Comparison of ENCODE assay signal across 8 cellular contexts in genomic region chr18:32769242-32770180, GRCh38. TPM values are rescaled to one million over a fixed set of nuclear protein-coding genes. Genes with fewer than 3 reads are reported as not detected.
DNase-seq lines count a peak whose midpoint lies in the region; ATAC-seq and TF ChIP-seq lines count a peak whose summit lies in the region.

No MANE protein-coding gene starts in this region.

- peaks cover 73% of the 10 kb centered on the region for H3K27me3 Mint-ChIP-seq in neural crest cell (ENCODE audit: low read depth)
- H3K27me3 Mint-ChIP-seq in activated T-helper 2 cell treated with anti-CD3 and anti-CD28 coated beads, Interferon-gamma antibody, Interleukin-2, Interleukin-4, amounts not matched to agents 10 μg/mL and 5 μg/mL and 100 μg/mL, durations not matched to agents 14 hours and 24 hours and 36 hours (ENCODE audit: low read depth), result peaks cover 51% of the 10 kb centered on the region

- DNase-seq in D341Med (ENCODE audit: low spot score) (peak; percentile 57), NCI-H146 (lab: John Stamatoyannopoulos, UW) (peak; percentile 93), dermis blood vessel endothelial cell (peak; percentile 23), neural crest cell (ENCODE audit: low read depth, low spot score) (peak; percentile 29), COLO829 (ENCODE audit: low spot score) (no peak), DMS114 treated with DMSO at 0.1 percent for 48 hours (lab: John Stamatoyannopoulos, UW; ENCODE audit: unreplicated experiment) (no peak)
- DNase-seq in activated T-helper 2 cell treated with anti-CD3 and anti-CD28 coated beads, Interferon-gamma antibody, Interleukin-2, Interleukin-4, amounts not matched to agents 10 μg/mL and 5 μg/mL and 100 μg/mL, durations not matched to agents 14 hours and 24 hours and 36 hours (ENCODE audit: low spot score), result no peak

- peaks cover 31% of the 10 kb centered on the region for H3K4me1 Mint-ChIP-seq in neural crest cell
- no peaks in the 10 kb centered on the region for H3K4me1 Mint-ChIP-seq in activated T-helper 2 cell treated with anti-CD3 and anti-CD28 coated beads, Interferon-gamma antibody, Interleukin-2, Interleukin-4, amounts not matched to agents 10 μg/mL and 5 μg/mL and 100 μg/mL, durations not matched to agents 14 hours and 24 hours and 36 hours (ENCODE audit: low read depth)

- TF ChIP-seq CTCF in neural crest cell (conservative IDR thresholded peaks at IDR 0.05), result no peak

- H3K9me3 Mint-ChIP-seq in neural crest cell, result no peaks in the 10 kb centered on the region
- no peaks in the 10 kb centered on the region for H3K9me3 Mint-ChIP-seq in activated T-helper 2 cell treated with anti-CD3 and anti-CD28 coated beads, Interferon-gamma antibody, Interleukin-2, Interleukin-4, amounts not matched to agents 10 μg/mL and 5 μg/mL and 100 μg/mL, durations not matched to agents 14 hours and 24 hours and 36 hours

- intact Hi-C loops in activated T-helper 2 cell treated with anti-CD3 and anti-CD28 coated beads, Interferon-gamma antibody, Interleukin-2, Interleukin-4, amounts not matched to agents 10 μg/mL and 5 μg/mL and 100 μg/mL, durations not matched to agents 14 hours and 24 hours and 36 hours (cut with micrococcal nuclease), result loop anchor here (10.0 kb wide), 1 partner anchor 805 kb away; the partner anchor contains the start of gene ASXL3

- H3K4me3 Mint-ChIP-seq in neural crest cell, result peak overlapping the region; percentile 83
- no peak overlapping the region for H3K4me3 Mint-ChIP-seq in activated T-helper 2 cell treated with anti-CD3 and anti-CD28 coated beads, Interferon-gamma antibody, Interleukin-2, Interleukin-4, amounts not matched to agents 10 μg/mL and 5 μg/mL and 100 μg/mL, durations not matched to agents 14 hours and 24 hours and 36 hours (ENCODE audit: low read depth)

- no peaks in the 10 kb centered on the region for H3K36me3 Mint-ChIP-seq in neural crest cell (ENCODE audit: low read depth)
- H3K36me3 Mint-ChIP-seq in activated T-helper 2 cell treated with anti-CD3 and anti-CD28 coated beads, Interferon-gamma antibody, Interleukin-2, Interleukin-4, amounts not matched to agents 10 μg/mL and 5 μg/mL and 100 μg/mL, durations not matched to agents 14 hours and 24 hours and 36 hours (ENCODE audit: low read depth), result no peaks in the 10 kb centered on the region

- peak overlapping the region; percentile 62 for H3K27ac Mint-ChIP-seq in neural crest cell (ENCODE audit: unreplicated experiment)
- H3K27ac Mint-ChIP-seq in activated T-helper 2 cell treated with anti-CD3 and anti-CD28 coated beads, Interferon-gamma antibody, Interleukin-2, Interleukin-4, amounts not matched to agents 10 μg/mL and 5 μg/mL and 100 μg/mL, durations not matched to agents 14 hours and 24 hours and 36 hours, result no peak overlapping the region

- ATAC-seq in HG02610 (IDR thresholded peaks at IDR 0.05; ENCODE audit: unreplicated experiment), result no peak

RNA-seq across cellular contexts. Expression of gene KLHL14, which starts 3.3 kb away (rescaled TPM):
- total RNA-seq in dermis blood vessel endothelial cell (0.85 and 0.93 TPM in 2 replicates), neural crest cell (2.2 and 2.4 TPM in 2 replicates)
- total RNA-seq in activated T-helper 2 cell treated with anti-CD3 and anti-CD28 coated beads, Interferon-gamma antibody, Interleukin-2, Interleukin-4, amounts not matched to agents 10 μg/mL and 5 μg/mL and 100 μg/mL, durations not matched to agents 14 hours and 24 hours and 36 hours, result not detected in 2 replicates

Comparison
In these comparisons a context has a peak if more than half of its experiments do, and no peak if none do; other contexts are left out.
1. DNase-seq: peak in D341Med (single experiment), NCI-H146 (single experiment), dermis blood vessel endothelial cell (single experiment) and neural crest cell (single experiment); none in activated T-helper 2 cell treated with anti-CD3 and anti-CD28 coated beads, Interferon-gamma antibody, Interleukin-2, Interleukin-4, amounts not matched to agents 10 μg/mL and 5 μg/mL and 100 μg/mL, durations not matched to agents 14 hours and 24 hours and 36 hours (single experiment), COLO829 (single experiment) and DMS114 treated with DMSO at 0.1 percent for 48 hours (single experiment).